Comparison of ENCODE assay signal across 23 cellular contexts in the genomic region with DNA sequence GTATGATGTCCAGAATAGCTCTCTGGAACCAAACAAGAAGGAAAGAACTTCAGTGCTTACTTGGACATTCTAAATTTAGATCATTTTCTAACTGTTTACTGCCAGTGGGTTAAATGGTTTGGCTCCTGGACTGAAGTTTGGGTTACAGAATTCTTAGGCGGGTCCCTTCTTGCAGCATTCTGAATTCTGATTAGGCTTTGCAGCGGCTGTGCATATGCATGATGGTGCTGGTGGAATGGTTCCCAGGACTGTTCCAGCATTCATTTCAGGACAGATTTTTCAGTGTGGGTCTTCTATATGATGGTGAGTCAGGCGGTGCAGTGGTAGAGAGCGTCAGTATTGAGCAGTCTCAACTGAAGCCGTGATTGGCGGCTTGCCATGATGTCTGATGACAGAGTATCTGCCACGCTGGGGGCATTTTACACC.
A peak's percentile ranks its signal among the peaks of the same experiment; 100 is the strongest.
DNase-seq lines count a peak whose midpoint lies in the region; ATAC-seq and TF ChIP-seq lines count a peak whose summit lies in the region.
"Had no signal": no experiment of that assay in that cellular context is flagged by ENCODE, and none has a peak within 500 bp of the region (broad histone marks: within the 10 kb centered on the region; RNA-seq: fewer than 3 reads in every experiment).

No MANE protein-coding gene starts in this region.

- DNase-seq in AG08396 (ENCODE audit: low spot score): peak; percentile 53
- peak; percentile 20 for DNase-seq in NCI-H446 treated with DMSO at 0.1 percent for 48 hours (lab: John Stamatoyannopoulos, UW)
- peak; percentile 89 for DNase-seq in fibroblast of the aortic adventitia (ENCODE audit: low read depth)
- DNase-seq in activated T-cell treated with anti-CD3 and anti-CD28 coated beads, Interleukin-2, amount 50 U/mL, for 24 hours: no peak
- no peak for DNase-seq in left lobe of liver (ENCODE audit: low spot score)
- DNase-seq in NOMO-1 (lab: John Stamatoyannopoulos, UW; ENCODE audit: unreplicated experiment in 2 of 2): no peak
- no peak for DNase-seq in G401 (ENCODE audit: low spot score)
- DNase-seq: activated CD4-positive, CD25-positive, alpha-beta regulatory T cell treated with anti-CD3 and anti-CD28 coated beads, Interleukin-2, amount 50 U/mL, for 72 hours; adrenal gland; CD4-positive, alpha-beta T cell; cerebellar nuclear complex; DMS53; effector memory CD8-positive, alpha-beta T cell; foreskin keratinocyte; NCI-H748 treated with DMSO at 0.1 percent for 48 hours; SK-N-SH; stimulated activated CD4-positive, alpha-beta T cell treated with anti-CD3 and anti-CD28 coated beads, Interleukin-2, amount 100 ng/mL, for 24 hours; T1000 had no signal

- H3K4me3 ChIP-seq in fibroblast of the aortic adventitia (ENCODE audit: low read depth, low read length): no peak overlapping the region
- H3K4me3 ChIP-seq in muscle layer of duodenum (ENCODE audit: low read depth in 1 of 2, low read length in 2 of 2): no peak overlapping the region
- H3K4me3 ChIP-seq: adrenal gland, K562 had no signal

- peak overlapping the region; percentile 14 for H3K27ac ChIP-seq in muscle layer of duodenum (ENCODE audit: low read length)
- H3K27ac ChIP-seq: adrenal gland, foreskin keratinocyte had no signal

- in situ Hi-C loops in G401 (cut with HindIII; ENCODE audit: low sequenced_read_pairs): no loop called here

- no peaks in the 10 kb centered on the region for H3K9me3 ChIP-seq in muscle layer of duodenum (ENCODE audit: control insufficient read depth in 1 of 2, low read length in 2 of 2)
- H3K9me3 ChIP-seq: adrenal gland, SK-N-SH had no signal

- TF ChIP-seq CTCF in fibroblast of the aortic adventitia (IDR thresholded peaks at IDR 0.05; ENCODE audit: insufficient read depth, low read length): no peak

- H3K27me3 ChIP-seq in muscle layer of duodenum (ENCODE audit: low read depth, low read length): no peaks in the 10 kb centered on the region
- H3K27me3 ChIP-seq: adrenal gland, foreskin keratinocyte had no signal

- H3K4me1 ChIP-seq in muscle layer of duodenum (ENCODE audit: control insufficient read depth in 1 of 2, insufficient read depth in 2 of 2, low read length in 2 of 2): peaks cover 0 to 16% of the 10 kb centered on the region in 2 donors
- H3K4me1 ChIP-seq: adrenal gland, foreskin keratinocyte had no signal

- no peaks in the 10 kb centered on the region for H3K36me3 ChIP-seq in muscle layer of duodenum (ENCODE audit: control insufficient read depth in 1 of 2, insufficient read depth in 2 of 2, low read length in 2 of 2)
- H3K36me3 ChIP-seq: adrenal gland had no signal

- H3K27ac Mint-ChIP-seq in activated T-cell treated with anti-CD3 and anti-CD28 coated beads, Interleukin-2, amount 50 U/mL, for 24 hours: no peak overlapping the region
- H3K27ac Mint-ChIP-seq: activated T-helper 2 cell treated with anti-CD3 and anti-CD28 coated beads, Interferon-gamma antibody, Interleukin-2, Interleukin-4, amounts not matched to agents 10 μg/mL and 5 μg/mL and 100 μg/mL, durations not matched to agents 14 hours and 24 hours and 36 hours; CD4-positive, alpha-beta T cell; effector memory CD8-positive, alpha-beta T cell; stimulated activated naive CD8-positive, alpha-beta T cell treated with anti-CD3 and anti-CD28 coated beads, Interleukin-15, Interleukin-2, amounts not matched to agents 100 ng/mL and 50 ng/mL, for 24 hours had no signal

- no peak for ATAC-seq in left lobe of liver
- ATAC-seq: effector memory CD8-positive, alpha-beta T cell; foreskin keratinocyte; K562; sciatic nerve had no signal

- peaks cover 21% of the 10 kb centered on the region for H3K4me1 Mint-ChIP-seq in activated T-cell treated with anti-CD3 and anti-CD28 coated beads, Interleukin-2, amount 50 U/mL, for 24 hours (ENCODE audit: low read depth)

- H3K27me3 Mint-ChIP-seq in activated T-cell treated with anti-CD3 and anti-CD28 coated beads, Interleukin-2, amount 50 U/mL, for 24 hours: no peaks in the 10 kb centered on the region
- H3K27me3 Mint-ChIP-seq: CD4-positive, alpha-beta T cell had no signal

- no peaks in the 10 kb centered on the region for H3K36me3 Mint-ChIP-seq in activated T-cell treated with anti-CD3 and anti-CD28 coated beads, Interleukin-2, amount 50 U/mL, for 24 hours (ENCODE audit: low read depth)

- H3K4me3 Mint-ChIP-seq in activated T-cell treated with anti-CD3 and anti-CD28 coated beads, Interleukin-2, amount 50 U/mL, for 24 hours: no peak overlapping the region
- H3K4me3 Mint-ChIP-seq: CD4-positive, alpha-beta T cell; effector memory CD8-positive, alpha-beta T cell; stimulated activated naive CD8-positive, alpha-beta T cell treated with anti-CD3 and anti-CD28 coated beads, Interleukin-15, Interleukin-2, amounts not matched to agents 100 ng/mL and 50 ng/mL, for 24 hours had no signal

- no peaks in the 10 kb centered on the region for H3K9me3 Mint-ChIP-seq in activated T-cell treated with anti-CD3 and anti-CD28 coated beads, Interleukin-2, amount 50 U/mL, for 24 hours
- H3K9me3 Mint-ChIP-seq: CD4-positive, alpha-beta T cell; effector memory CD8-positive, alpha-beta T cell; stimulated activated naive CD8-positive, alpha-beta T cell treated with anti-CD3 and anti-CD28 coated beads, Interleukin-15, Interleukin-2, amounts not matched to agents 100 ng/mL and 50 ng/mL, for 24 hours had no signal

Comparison
In these comparisons a context has a peak if more than half of its experiments do, and no peak if none do; other contexts are left out.
1. DNase-seq: peak in AG08396 (single experiment), NCI-H446 treated with DMSO at 0.1 percent for 48 hours (single experiment) and fibroblast of the aortic adventitia (single experiment); none in activated T-cell treated with anti-CD3 and anti-CD28 coated beads, Interleukin-2, amount 50 U/mL, for 24 hours (single experiment), left lobe of liver (single experiment), NOMO-1 (0 of 2) and G401 (single experiment).